Comparison of ENCODE assay signal across 8 cellular contexts in the genomic region with DNA sequence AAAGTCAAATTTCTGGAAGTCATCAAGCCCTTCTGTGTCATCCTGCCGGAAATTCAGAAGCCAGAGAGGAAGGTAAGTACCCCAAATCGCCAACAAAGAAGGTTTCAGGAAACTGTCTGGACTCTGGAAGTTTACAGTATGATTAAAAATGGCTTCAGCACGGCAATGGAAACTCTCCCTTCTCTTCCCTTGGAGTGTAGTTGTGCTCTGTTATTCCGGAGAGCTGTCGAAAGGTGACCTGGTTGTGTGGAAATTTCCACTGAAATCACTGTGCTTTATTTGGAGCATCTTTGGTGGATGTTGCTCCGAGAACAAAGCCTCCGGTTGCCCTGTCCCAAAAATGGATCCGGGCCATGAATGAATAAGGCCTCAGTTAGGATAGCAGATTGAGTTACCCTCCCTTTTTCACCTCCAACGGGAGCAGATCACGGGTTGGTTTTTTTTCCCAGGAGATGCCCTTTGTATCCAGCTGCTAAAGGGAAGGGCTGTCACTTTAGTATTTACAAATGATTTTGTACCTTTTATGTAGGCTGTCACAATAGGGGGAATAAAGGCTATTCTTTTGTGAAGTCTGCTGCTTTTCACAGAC. TPM values are rescaled to one million over a fixed set of nuclear protein-coding genes. Genes with fewer than 3 reads are reported as not detected.
A peak's percentile ranks its signal among the peaks of the same experiment; 100 is the strongest.
DNase-seq lines count a peak whose midpoint lies in the region; ATAC-seq and TF ChIP-seq lines count a peak whose summit lies in the region.

No MANE protein-coding gene starts in this region.

- H3K4me3 Mint-ChIP-seq in endodermal cell (peak overlapping the region; percentile 87), nephron (peak overlapping the region; percentile 91 to 99 (median 95))

- H3K27ac Mint-ChIP-seq in endodermal cell, result peak overlapping the region; percentile 92
- H3K27ac Mint-ChIP-seq in nephron, result peak overlapping the region; percentile 91 to 96 (median 95)

- 13 to 28% methylated on average over 6 to 10 of the region's 10 CpGs for WGBS in endodermal cell (ENCODE audit: insufficient coverage in 1 of 2, insufficient read length in 1 of 2), 2 experiments

- H3K36me3 ChIP-seq in endodermal cell (ENCODE audit: control insufficient read depth, insufficient read depth, low read length), result peaks cover 44% of the 10 kb centered on the region

- DNase-seq in OCI-M1 (lab: John Stamatoyannopoulos, UW) (peak; percentile 44), endodermal cell (no peak), cortex of kidney (lab: John Stamatoyannopoulos, UW) (no peak)
- DNase-seq in stimulated activated CD4-positive, alpha-beta T cell treated with anti-CD3 and anti-CD28 coated beads, Interleukin-15, amount 100 ng/mL, for 24 hours, result no peak

- no peaks in the 10 kb centered on the region for H3K9me3 Mint-ChIP-seq in endodermal cell
- H3K9me3 Mint-ChIP-seq in nephron, result no peaks in the 10 kb centered on the region

- H3K4me1 Mint-ChIP-seq in endodermal cell (peaks cover 33% of the 10 kb centered on the region), nephron (peaks cover 39% of the 10 kb centered on the region)

- H3K4me3 ChIP-seq in GM12875 (ENCODE audit: low read depth, low read length) (peak overlapping the region; percentile 85), endodermal cell (ENCODE audit: low read length) (peak overlapping the region; percentile 99)

- H3K9ac ChIP-seq in endodermal cell (ENCODE audit: extremely low read depth, low read length, poor library complexity, severe bottlenecking), result peak overlapping the region; percentile 97

- peaks cover 14% of the 10 kb centered on the region for H3K27me3 ChIP-seq in endodermal cell (ENCODE audit: control insufficient read depth, insufficient read depth, low read length, poor library complexity, severe bottlenecking)

- no peak for ATAC-seq in HG03135 (IDR thresholded peaks at IDR 0.05; ENCODE audit: unreplicated experiment)
- no peak for ATAC-seq in GM18498 (IDR thresholded peaks at IDR 0.05; ENCODE audit: unreplicated experiment)

- peak overlapping the region; percentile 67 for H3K27ac ChIP-seq in endodermal cell (ENCODE audit: low read depth, low read length)

- H3K27me3 Mint-ChIP-seq in endodermal cell (ENCODE audit: insufficient read depth), result peaks cover 4% of the 10 kb centered on the region
- no peaks in the 10 kb centered on the region for H3K27me3 Mint-ChIP-seq in nephron (ENCODE audit: low read depth)

- no peaks in the 10 kb centered on the region for H3K4me1 ChIP-seq in endodermal cell (ENCODE audit: control insufficient read depth, insufficient read depth, low read length)

- H3K9me3 ChIP-seq in endodermal cell (ENCODE audit: control insufficient read depth, low read length), result no peaks in the 10 kb centered on the region

- no peak for TF ChIP-seq CTCF in GM12875 (IDR thresholded peaks at IDR 0.05; ENCODE audit: borderline replicate concordance, insufficient read depth, low read depth, low read length)
- no peak for TF ChIP-seq CTCF in endodermal cell (conservative IDR thresholded peaks at IDR 0.05)
- no peak for TF ChIP-seq CTCF in nephron (IDR thresholded peaks at IDR 0.05; ENCODE audit: unreplicated experiment in 3 of 3)

- peaks cover 37% of the 10 kb centered on the region for H3K36me3 Mint-ChIP-seq in endodermal cell (ENCODE audit: low read depth)
- H3K36me3 Mint-ChIP-seq in nephron (ENCODE audit: low read depth), result peaks cover 31% of the 10 kb centered on the region

RNA-seq across cellular contexts. Expression of a gene that starts 0.7 kb away (rescaled TPM):
- total RNA-seq in endodermal cell, result 100 to 1,000 TPM; 152 to 174 TPM
- 127 TPM for polyA plus RNA-seq in endodermal cell (2013, experiment 1 of 2)
- polyA plus RNA-seq in endodermal cell (2013, experiment 2 of 2), result 122 TPM
